Comparison of ENCODE assay signal across 8 cellular contexts in genomic region chr17:76737082-76737675, GRCh38. TPM values are rescaled to one million over a fixed set of nuclear protein-coding genes. Genes with fewer than 3 reads are reported as not detected.
DNase-seq lines count a peak whose midpoint lies in the region; ATAC-seq, FAIRE-seq and TF ChIP-seq lines count a peak whose summit lies in the region.

Gene SRSF2 (minus strand): TSS chr17:76737331. CDS start chr17:76737160, 171 bp downstream.

- H3K9ac ChIP-seq in HepG2 (ENCODE audit: insufficient read depth, low read depth, low read length), result peak within 1 kb of the TSS; percentile 100

- H3K4me1 ChIP-seq in HepG2 (ENCODE audit: insufficient read depth, low read length), result peaks cover 51% of the 10 kb centered on the region

- FAIRE-seq in HepG2 (lab: Jason Lieb, UNC), result peak; percentile 34

- CTCF ChIA-PET in HepG2 (lab: Yijun Ruan, JAX; ENCODE audit: low intra/inter-chr PET ratio, low total read pairs), result no interaction called here

- peaks cover 12 to 40% of the 10 kb centered on the region in 2 experiments for H3K36me3 ChIP-seq in HepG2 (replicated peaks in 1 of 2; ENCODE audit: control insufficient read depth in 1 of 2, insufficient read depth in 2 of 2, low read length in 2 of 2)

- TF ChIP-seq CTCF in C4-2B (conservative IDR thresholded peaks at IDR 0.05) (no peak), HepG2 (CRISPR knock-in tag; IDR thresholded peaks at IDR 0.05) (peak; percentile 18)

- H3K79me2 ChIP-seq in HepG2 (ENCODE audit: insufficient read depth, low read length), result peaks cover 62% of the 10 kb centered on the region

- intact Hi-C loops in HepG2 (cut with micrococcal nuclease; ENCODE audit: unreplicated experiment), result no loop called here

- peaks cover 35% of the 10 kb centered on the region for H4K20me1 ChIP-seq in HepG2 (ENCODE audit: insufficient read depth, low read length)

- no TSS peak for BruUV-seq in HepG2 (replicated peaks; lab: Mats Ljungman, UMichigan)

- under 1% methylated on average over 46 of the region's 60 CpGs for WGBS in HepG2 (ENCODE audit: low lambda C conversion rate)

- TF ChIP-seq EP300 in HepG2 (IDR thresholded peaks at IDR 0.05; ENCODE audit: low read depth in 2 of 2, low read length in 2 of 2) (peak; percentile 57 to 71; a peak in 3 of 4 replicates), HepG2 (CRISPR knock-in tag; IDR thresholded peaks at IDR 0.05; ENCODE audit: borderline replicate concordance) (peak; percentile 52; the same call in 1 of the 2 replicates)

- ATAC-seq in GM19395 (IDR thresholded peaks at IDR 0.05; ENCODE audit: unreplicated experiment), result peak; percentile 66
- ATAC-seq in HG03565 (IDR thresholded peaks at IDR 0.05; ENCODE audit: unreplicated experiment), result peak; percentile 62
- peak; percentile 74 for ATAC-seq in HepG2

- POLR2A ChIA-PET in HepG2 (lab: Yijun Ruan, JAX), result interaction anchor here (0.8 to 4.1 kb wide), 12 partner anchors 9 to 403 kb away, joined by 3 to 71 read pairs (median 7); partner anchors contain the start of genes JMJD6, METTL23, MXRA7 and SEC14L1

- peaks cover 0 to 3% of the 10 kb centered on the region in 2 experiments; a peak in 1 of 5 replicates for H3K27me3 ChIP-seq in HepG2 (ENCODE audit: control insufficient read depth in 1 of 2, insufficient read depth in 2 of 2, low read length in 2 of 2)

- H3K27ac ChIP-seq in C4-2B (peak within 1 kb of the TSS; percentile 100), HepG2 (ENCODE audit: extremely low read length, insufficient read depth, low read length) (peak within 1 kb of the TSS; percentile 97)

- no peak within 1 kb of the TSS for H2AFZ ChIP-seq in HepG2 (ENCODE audit: low read length)

- TF ChIP-seq POLR2A in HepG2 (IDR thresholded peaks at IDR 0.05; ENCODE audit: insufficient read depth in 1 of 2, low read depth in 2 of 2, low read length in 2 of 2), result peak; percentile 100

- H3K4me2 ChIP-seq in HepG2 (ENCODE audit: low read depth, low read length), result peak within 1 kb of the TSS; percentile 88

- in situ Hi-C loops in HepG2 (cut with HindIII; ENCODE audit: extremely low pct_ligation_motif_present, low pct_unique_long_range_greater_than_20kb), result no loop called here

- DNase-seq in NCI-H774 (lab: John Stamatoyannopoulos, UW) (peak; percentile 100), dermis blood vessel endothelial cell (peak; percentile 98), HepG2 (ENCODE audit: low spot score) (peak; percentile 98)
- DNase-seq in activated CD4-positive, alpha-beta T cell treated with anti-CD3 and anti-CD28 coated beads, Interleukin-2, amount 50 U/mL, for 4 hours, result peak; percentile 96 to 97
- DNase-seq in stimulated activated CD4-positive, alpha-beta T cell treated with anti-CD3 and anti-CD28 coated beads, Interleukin-4, amount 100 ng/mL, for 1 hour, result peak; percentile 97

- no peaks in the 10 kb centered on the region for H3K9me3 ChIP-seq in HepG2 (ENCODE audit: low read length)

- TF ChIP-seq RAD21 in HepG2 (CRISPR knock-in tag; IDR thresholded peaks at IDR 0.05), result peak; percentile 63

- H3K4me3 ChIP-seq in HepG2 (replicated peaks in 1 of 3; ENCODE audit: insufficient read depth in 1 of 3, low read depth in 2 of 3, low read length in 3 of 3), result peak within 1 kb of the TSS; percentile 93 to 100 (median 100)

TF ChIP-seq in HepG2, 621 proteins besides CTCF, POLR2A, EP300 and RAD21 (continues in another document):
- TF ChIP-seq ZNF850 (CRISPR knock-in tag; conservative IDR thresholded peaks at IDR 0.05) (0 out of 2 replicates have a peak, but pooled peaks have one; percentile 58), JARID2 (CRISPR knock-in tag; IDR thresholded peaks at IDR 0.05; ENCODE audit: insufficient replicate concordance) (peak; percentile 97), ETV6 (CRISPR knock-in tag; conservative IDR thresholded peaks at IDR 0.05) (peak; percentile 93; the same call in 1 of the 2 replicates), ZNF773 (CRISPR knock-in tag; IDR thresholded peaks at IDR 0.05; ENCODE audit: borderline replicate concordance) (peak; percentile 94; the same call in 1 of the 2 replicates), ZNF512B (CRISPR knock-in tag; IDR thresholded peaks at IDR 0.05; ENCODE audit: borderline replicate concordance) (peak; percentile 19; the same call in 1 of the 2 replicates), ZFP1 (CRISPR knock-in tag; IDR thresholded peaks at IDR 0.05) (peak; percentile 68; the same call in 1 of the 2 replicates), ARID2 (CRISPR knock-in tag; IDR thresholded peaks at IDR 0.05; ENCODE audit: borderline replicate concordance) (no peak), SUZ12 (IDR thresholded peaks at IDR 0.05; ENCODE audit: low read depth, low read length) (no peak), ZNF432 (CRISPR knock-in tag; IDR thresholded peaks at IDR 0.05; ENCODE audit: borderline replicate concordance) (no peak), AFF4 (CRISPR knock-in tag; IDR thresholded peaks at IDR 0.05) (peak; percentile 99)

RNA-seq across cellular contexts. Expression of gene SRSF2, which starts in this region (rescaled TPM):
- total RNA-seq in dermis blood vessel endothelial cell, result 146 and 355 TPM in 2 replicates
- total RNA-seq in HepG2 (2016; rRNA removed; fragmentation: Illumina TruSeq; extraction: Trizol), result 249 and 319 TPM in 2 replicates
- 103 and 114 TPM in 2 replicates for total RNA-seq in HepG2 (2016; cell fraction: cytosol; rRNA removed; fragmentation: Illumina TruSeq; extraction: Trizol; ENCODE audit: low read depth)
- total RNA-seq in HepG2 (2016; cell fraction: insoluble cytoplasmic fraction; rRNA removed; fragmentation: Illumina TruSeq; extraction: Trizol), result 260 and 312 TPM in 2 replicates
- total RNA-seq in HepG2 (2016; cell fraction: membrane; rRNA removed; fragmentation: Illumina TruSeq; extraction: Trizol), result 135 and 140 TPM in 2 replicates
- total RNA-seq in HepG2 (2016; cell fraction: nucleus; rRNA removed; fragmentation: Illumina TruSeq; extraction: Trizol), result 349 and 418 TPM in 2 replicates
- polyA plus RNA-seq in HepG2 (2011; rRNA removed), result 306 and 308 TPM in 2 replicates
- polyA plus RNA-seq in HepG2 (2011; cell fraction: cytosol; rRNA removed), result 103 and 169 TPM in 2 replicates
- 1,720 and 2,373 TPM in 2 replicates for polyA plus RNA-seq in HepG2 (2011; cell fraction: nucleus; rRNA removed)
- 214 and 282 TPM in 2 replicates for polyA plus RNA-seq in HepG2 (2012)
- polyA plus RNA-seq in HepG2 (2016; cell fraction: cytosol; fragmentation: Illumina TruSeq; extraction: Trizol; ENCODE audit: low read depth), result 77.5 and 85.0 TPM in 2 replicates
- 376 and 395 TPM in 2 replicates for polyA plus RNA-seq in HepG2 (2016; cell fraction: insoluble cytoplasmic fraction; fragmentation: Illumina TruSeq; extraction: Trizol; ENCODE audit: low read depth)
- 116 and 123 TPM in 2 replicates for polyA plus RNA-seq in HepG2 (2016; cell fraction: membrane; fragmentation: Illumina TruSeq; extraction: Trizol; ENCODE audit: low read depth)
- 776 and 819 TPM in 2 replicates for polyA plus RNA-seq in HepG2 (2016; cell fraction: nucleus; fragmentation: Illumina TruSeq; extraction: Trizol; ENCODE audit: insufficient read depth, low read depth)
- 243 and 377 TPM in 2 replicates for polyA minus RNA-seq in HepG2 (2011; rRNA and poly(A)+ RNA removed; ENCODE audit: low replicate concordance)
- 59.7 and 82.4 TPM in 2 replicates for polyA minus RNA-seq in HepG2 (2011; cell fraction: cytosol; rRNA and poly(A)+ RNA removed)
- polyA minus RNA-seq in HepG2 (2011; cell fraction: nucleus; rRNA and poly(A)+ RNA removed), result 526 and 551 TPM in 2 replicates

Comparison
In these comparisons a context has a peak if more than half of its experiments do, and no peak if none do; other contexts are left out.
1. Peak in every context shown above with its lines: DNase-seq, ATAC-seq, H3K4me3 ChIP-seq and H3K27ac ChIP-seq.